Comparison of ENCODE assay signal across 1 cellular context in genomic region chr14:72243894-72244293, GRCh38.
TF ChIP-seq lines count a peak whose summit lies in the region.

No MANE protein-coding gene starts in this region.

TF ChIP-seq in H1, 55 proteins besides CTCF, POLR2A, EP300 and RAD21 (continued from another document):
- TF ChIP-seq CHD1 (IDR thresholded peaks at IDR 0.05; ENCODE audit: low read depth, low read length) (no peak), CHD2 (IDR thresholded peaks at IDR 0.05; ENCODE audit: low read length) (no peak), TBP (IDR thresholded peaks at IDR 0.05; ENCODE audit: low read depth, low read length) (no peak), YY1 (IDR thresholded peaks at IDR 0.05; ENCODE audit: low read depth, low read length) (no peak), SIN3A (conservative IDR thresholded peaks at IDR 0.05 in 1 of 2, IDR thresholded peaks at IDR 0.05 in 1 of 2; ENCODE audit: low read depth in 1 of 2, low read length in 2 of 2) (no peak), EGR1 (IDR thresholded peaks at IDR 0.05; ENCODE audit: borderline replicate concordance, low read depth, low read length) (no peak), NANOG (IDR thresholded peaks at IDR 0.05; ENCODE audit: insufficient read depth, low read depth, low read length, poor library complexity, severe bottlenecking) (no peak), SP4 (IDR thresholded peaks at IDR 0.05; ENCODE audit: low read length) (no peak)
- TF ChIP-seq, protein P1, sequence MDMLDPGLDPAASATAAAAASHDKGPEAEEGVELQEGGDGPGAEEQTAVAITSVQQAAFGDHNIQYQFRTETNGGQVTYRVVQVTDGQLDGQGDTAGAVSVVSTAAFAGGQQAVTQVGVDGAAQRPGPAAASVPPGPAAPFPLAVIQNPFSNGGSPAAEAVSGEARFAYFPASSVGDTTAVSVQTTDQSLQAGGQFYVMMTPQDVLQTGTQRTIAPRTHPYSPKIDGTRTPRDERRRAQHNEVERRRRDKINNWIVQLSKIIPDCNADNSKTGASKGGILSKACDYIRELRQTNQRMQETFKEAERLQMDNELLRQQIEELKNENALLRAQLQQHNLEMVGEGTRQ (IDR thresholded peaks at IDR 0.05; ENCODE audit: low read length): no peak
TF ChIP-seq in H1: peak in this region for 0.
